In the genomic region with DNA sequence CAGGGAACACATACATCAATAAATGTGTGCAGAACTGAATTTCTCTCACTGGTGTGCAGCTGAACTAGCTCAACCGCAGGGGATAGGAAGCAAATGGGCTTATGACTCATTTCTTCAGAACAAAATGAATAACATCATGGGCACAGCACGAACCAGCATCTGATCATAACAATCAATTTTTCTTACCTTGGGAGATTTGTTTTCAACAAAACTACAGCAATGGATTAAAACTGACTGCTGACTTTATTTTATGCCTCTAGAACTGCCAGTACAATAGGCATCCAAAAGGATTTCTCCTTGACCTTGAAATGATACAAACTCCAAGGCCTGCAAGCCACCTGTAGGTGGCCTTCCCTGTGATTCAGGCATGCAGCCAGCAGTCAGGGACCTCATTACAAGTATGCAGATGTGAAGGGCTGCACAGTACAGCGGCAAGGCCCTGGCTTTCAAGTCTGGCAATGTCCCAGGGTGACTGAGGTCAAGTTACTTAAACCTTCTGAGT, we compare ENCODE assay signal across 8 cellular contexts. TPM values are rescaled to one million over a fixed set of nuclear protein-coding genes. Genes with fewer than 3 reads are reported as not detected.
DNase-seq lines count a peak whose midpoint lies in the region; ATAC-seq and TF ChIP-seq lines count a peak whose summit lies in the region.

No MANE protein-coding gene starts in this region.

- TF ChIP-seq POLR2A in Peyer's patch (IDR thresholded peaks at IDR 0.05): no peak

- peaks cover 40% of the 10 kb centered on the region for H3K36me3 ChIP-seq in right atrium auricular region
- H3K36me3 ChIP-seq in Peyer's patch: peaks cover 0 to 66% (median 0%) of the 10 kb centered on the region in 3 donors
- peaks cover 24 to 83% (median 69%) of the 10 kb centered on the region in 3 donors for H3K36me3 ChIP-seq in tibial artery

- H3K4me1 ChIP-seq in right atrium auricular region (no peaks in the 10 kb centered on the region), Peyer's patch (no peaks in the 10 kb centered on the region), tibial artery (no peaks in the 10 kb centered on the region)

- ATAC-seq in left ventricle myocardium superior (peak; percentile 41), HG02981 (IDR thresholded peaks at IDR 0.05; ENCODE audit: unreplicated experiment) (peak; percentile 68)

- no peak overlapping the region for H3K4me3 ChIP-seq in right atrium auricular region
- H3K4me3 ChIP-seq in Peyer's patch: no peak overlapping the region
- no peak overlapping the region for H3K4me3 ChIP-seq in tibial artery

- no peaks in the 10 kb centered on the region for H3K27me3 ChIP-seq in right atrium auricular region
- no peaks in the 10 kb centered on the region for H3K27me3 ChIP-seq in Peyer's patch
- no peaks in the 10 kb centered on the region for H3K27me3 ChIP-seq in tibial artery

- DNase-seq in left ventricle myocardium superior (no peak), right atrium auricular region (ENCODE audit: low spot score) (no peak), Peyer's patch (no peak), NOMO-1 treated with dmso at 0.1 percent for 144 hours (lab: John Stamatoyannopoulos, UW; ENCODE audit: unreplicated experiment) (no peak), tibial artery (no peak)

- intact Hi-C loops in left ventricle myocardium superior (cut with micrococcal nuclease): no loop called here
- intact Hi-C loops in tibial artery (cut with DNase I; ENCODE audit: low total_unique reads): no loop called here

- H3K27ac ChIP-seq in right atrium auricular region (no peak overlapping the region), angular gyrus (ENCODE audit: low read depth, low read length) (peak overlapping the region; percentile 76), temporal lobe (ENCODE audit: low read depth, low read length) (peak overlapping the region; percentile 46), Peyer's patch (no peak overlapping the region), tibial artery (no peak overlapping the region)

- H3K9me3 ChIP-seq in right atrium auricular region: no peaks in the 10 kb centered on the region
- no peaks in the 10 kb centered on the region for H3K9me3 ChIP-seq in Peyer's patch
- H3K9me3 ChIP-seq in tibial artery: no peaks in the 10 kb centered on the region

- TF ChIP-seq CTCF in right atrium auricular region (IDR thresholded peaks at IDR 0.05): no peak
- no peak for TF ChIP-seq CTCF in Peyer's patch (IDR thresholded peaks at IDR 0.05)
- no peak for TF ChIP-seq CTCF in tibial artery (IDR thresholded peaks at IDR 0.05)

RNA-seq across cellular contexts. Expression of gene TAMM41, which starts 26.1 kb away (rescaled TPM):
- total RNA-seq in left ventricle myocardium superior: 8.1 TPM
- total RNA-seq in right atrium auricular region: 1 to 10 TPM; 5.0 to 6.8 TPM
- 10.3 TPM for total RNA-seq in temporal lobe
- 10 to 100 TPM in 3 of 4 donors, 1 to 10 TPM in 1; 9.1 to 56.9 (median 24.1) TPM for total RNA-seq in Peyer's patch

Comparison
In these comparisons a context has a peak if more than half of its experiments do, and no peak if none do; other contexts are left out.
1. H3K27ac ChIP-seq: peak in angular gyrus (single experiment) and temporal lobe (single experiment); none in right atrium auricular region (0 of 2), Peyer's patch (0 of 4) and tibial artery (0 of 2).